ENCODE assay signal across 1 cellular context in the genomic region with DNA sequence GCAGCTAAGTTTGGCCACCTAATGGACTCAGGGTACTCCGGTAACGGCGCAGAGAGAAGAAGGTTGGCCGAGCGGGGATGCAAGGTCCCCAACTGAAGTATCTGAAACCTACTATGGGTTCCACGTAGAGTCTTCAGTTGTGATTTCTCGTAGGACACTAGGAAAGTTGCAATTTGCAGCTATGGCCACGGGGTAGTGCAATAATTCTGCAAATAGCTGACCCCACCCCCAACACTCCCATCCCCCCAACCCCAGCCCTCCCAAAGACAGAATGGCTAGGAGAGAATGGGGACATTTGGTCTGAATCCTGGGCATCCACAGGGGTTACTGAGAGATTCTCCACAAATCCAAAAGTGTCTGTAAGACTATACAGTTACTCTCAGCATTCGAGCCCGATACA. TPM values are rescaled to one million over a fixed set of nuclear protein-coding genes. Genes with fewer than 3 reads are reported as not detected.
"Had no signal": no experiment of that assay in that cellular context is flagged by ENCODE, and none has a peak within 500 bp of the region (broad histone marks: within the 10 kb centered on the region; RNA-seq: fewer than 3 reads in every experiment).

No MANE protein-coding gene starts in this region.

RNA-seq across cellular contexts. Expression of a gene that starts 46.5 kb away (rescaled TPM):
- total RNA-seq: HT-29 had no signal
